In genomic region chr19:16249826-16250434, GRCh38 we compare ENCODE assay signal across 1 cellular context.
TF ChIP-seq lines count a peak whose summit lies in the region.

No MANE protein-coding gene starts in this region.

TF ChIP-seq in K562, 482 proteins besides CTCF, POLR2A, EP300 and RAD21:
- no peak for TF ChIP-seq SIN3B (IDR thresholded peaks at IDR 0.05; ENCODE audit: low read depth)
- peak; percentile 83; the same call in 1 of the 2 replicates for TF ChIP-seq MCM3 (IDR thresholded peaks at IDR 0.05)
